In the genomic region with DNA sequence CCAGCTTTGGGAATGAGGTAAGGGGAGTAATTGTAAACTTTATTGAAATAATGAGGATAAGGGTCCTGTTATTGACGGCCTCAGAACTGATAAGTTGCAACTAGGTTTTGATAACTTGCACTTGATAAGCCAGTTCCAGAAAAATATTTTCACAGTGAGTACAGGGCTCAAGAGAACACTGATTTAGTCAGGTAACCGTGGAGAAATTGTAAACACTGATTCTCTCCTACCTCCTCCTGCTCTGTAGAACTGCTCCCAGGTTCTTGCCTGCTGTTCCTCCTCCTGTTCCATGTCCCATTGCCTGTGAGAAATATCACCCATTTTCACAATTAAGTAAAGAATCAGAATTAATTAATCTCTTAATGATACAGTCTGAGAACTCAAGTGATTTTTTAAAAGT, we compare ENCODE assay signal across 22 cellular contexts. TPM values are rescaled to one million over a fixed set of nuclear protein-coding genes. Genes with fewer than 3 reads are reported as not detected.
DNase-seq lines count a peak whose midpoint lies in the region; ATAC-seq and TF ChIP-seq lines count a peak whose summit lies in the region.
"Had no signal": no experiment of that assay in that cellular context is flagged by ENCODE, and none has a peak within 500 bp of the region (broad histone marks: within the 10 kb centered on the region; RNA-seq: fewer than 3 reads in every experiment).

No MANE protein-coding gene starts in this region.

- H2BK120ac ChIP-seq in mesendoderm (ENCODE audit: low read depth, low read length): no peak overlapping the region

- no peaks in the 10 kb centered on the region for H3F3A ChIP-seq in smooth muscle cell (ENCODE audit: low read depth)

- H2AFZ ChIP-seq in smooth muscle cell (ENCODE audit: low read depth): no peak overlapping the region

- no peak overlapping the region for H4K8ac ChIP-seq in mesendoderm (ENCODE audit: low read depth, low read length)

- H3K4me3 ChIP-seq in left ventricle myocardium inferior (no peak overlapping the region), mesendoderm (ENCODE audit: low read length) (no peak overlapping the region), retinal pigment epithelial cell (ENCODE audit: low read length) (no peak overlapping the region), smooth muscle cell (no peak overlapping the region)
- H3K4me3 ChIP-seq: A549; BLaER1 treated with 17β-estradiol and CSF1 and Interleukin-3, amounts not matched to agents 10 nM and 100 nM; HAP-1 had no signal

- no peak overlapping the region for H3K9ac ChIP-seq in mesendoderm (ENCODE audit: low read length)
- H3K9ac ChIP-seq in smooth muscle cell (ENCODE audit: low read depth): no peak overlapping the region
- H3K9ac ChIP-seq: BLaER1 treated with 17β-estradiol and CSF1 and Interleukin-3, amounts not matched to agents 10 nM and 100 nM had no signal

- H2BK5ac ChIP-seq in mesendoderm (ENCODE audit: low read length): no peak overlapping the region

- H3K56ac ChIP-seq in mesendoderm (ENCODE audit: low read length): no peak overlapping the region

- H4K20me1 ChIP-seq in smooth muscle cell (ENCODE audit: low read depth): no peaks in the 10 kb centered on the region
- H4K20me1 ChIP-seq: BLaER1 treated with 17β-estradiol and CSF1 and Interleukin-3, amounts not matched to agents 10 nM and 100 nM had no signal

- no peak overlapping the region for H3K18ac ChIP-seq in mesendoderm (ENCODE audit: low read length)

- peak; percentile 58 for DNase-seq in DMS53 (lab: John Stamatoyannopoulos, UW)
- no peak for DNase-seq in DMS53 treated with DMSO at 0.1 percent for 48 hours (lab: John Stamatoyannopoulos, UW; ENCODE audit: unreplicated experiment)
- DNase-seq in Right ventricle myocardium inferior (ENCODE audit: missing footprints): no peak
- DNase-seq in left ventricle myocardium inferior: no peak
- DNase-seq in mesendoderm: peak; percentile 21
- DNase-seq in retinal pigment epithelial cell (ENCODE audit: low read depth): peak; percentile 11
- no peak for DNase-seq in smooth muscle cell (lab: John Stamatoyannopoulos, UW; ENCODE audit: unreplicated experiment)
- no peak for DNase-seq in epidermal melanocyte (ENCODE audit: insufficient read length, low spot score)
- DNase-seq: ACHN; AML-193; BE2C; CD4-positive, alpha-beta T cell; CD8-positive, alpha-beta memory T cell; DMS 273 treated with DMSO at 0.1 percent for 48 hours; DND-41; GOT3; HFFc6 had no signal

- intact Hi-C loops in Right ventricle myocardium inferior (cut with DNase I): no loop called here
- intact Hi-C loops in left ventricle myocardium inferior (cut with micrococcal nuclease): no loop called here

- H3K9me3 ChIP-seq in left ventricle myocardium inferior (replicated peaks) (no peaks in the 10 kb centered on the region), smooth muscle cell (replicated peaks; ENCODE audit: low read depth) (no peaks in the 10 kb centered on the region)
- H3K9me3 ChIP-seq: A549; BE2C; BLaER1 treated with 17β-estradiol and CSF1 and Interleukin-3, amounts not matched to agents 10 nM and 100 nM; HAP-1 had no signal

- H3K36me3 ChIP-seq in left ventricle myocardium inferior (no peaks in the 10 kb centered on the region), mesendoderm (ENCODE audit: control insufficient read depth, insufficient read depth, low read length) (no peaks in the 10 kb centered on the region), smooth muscle cell (ENCODE audit: low read depth) (no peaks in the 10 kb centered on the region)
- H3K36me3 ChIP-seq: BE2C; BLaER1 treated with 17β-estradiol and CSF1 and Interleukin-3, amounts not matched to agents 10 nM and 100 nM; HAP-1 had no signal

- no peak overlapping the region for H3K4ac ChIP-seq in mesendoderm (ENCODE audit: low read depth, low read length)

- ATAC-seq in Right ventricle myocardium inferior: peak; percentile 28
- ATAC-seq: A549 had no signal

- H3K79me1 ChIP-seq in mesendoderm (ENCODE audit: low read length): no peaks in the 10 kb centered on the region

- H3K23ac ChIP-seq in mesendoderm (ENCODE audit: low read length): no peak overlapping the region

- H2AK5ac ChIP-seq in mesendoderm (ENCODE audit: low read length): no peak overlapping the region

- no peak overlapping the region for H3K27ac ChIP-seq in left ventricle myocardium inferior (replicated peaks)
- H3K27ac ChIP-seq in mesendoderm (ENCODE audit: low read depth, low read length): no peak overlapping the region
- no peak overlapping the region for H3K27ac ChIP-seq in smooth muscle cell (ENCODE audit: low read depth)
- H3K27ac ChIP-seq: 22Rv1; A549; BLaER1 treated with 17β-estradiol and CSF1 and Interleukin-3, amounts not matched to agents 10 nM and 100 nM had no signal

- TF ChIP-seq CTCF in left ventricle myocardium inferior (IDR thresholded peaks at IDR 0.05; ENCODE audit: borderline replicate concordance) (no peak), retinal pigment epithelial cell (conservative IDR thresholded peaks at IDR 0.05; ENCODE audit: low read depth, low read length) (no peak), smooth muscle cell (IDR thresholded peaks at IDR 0.05; ENCODE audit: borderline replicate concordance, insufficient read depth, poor library complexity, severe bottlenecking) (no peak)

- no peak overlapping the region for H4K5ac ChIP-seq in mesendoderm (ENCODE audit: low read length)

- H3K27me3 ChIP-seq in left ventricle myocardium inferior (ENCODE audit: low read depth): no peaks in the 10 kb centered on the region
- no peaks in the 10 kb centered on the region for H3K27me3 ChIP-seq in mesendoderm (ENCODE audit: insufficient read depth, low read length, poor library complexity)
- H3K27me3 ChIP-seq in smooth muscle cell (ENCODE audit: low read depth): no peaks in the 10 kb centered on the region
- H3K27me3 ChIP-seq: BE2C; BLaER1 treated with 17β-estradiol and CSF1 and Interleukin-3, amounts not matched to agents 10 nM and 100 nM had no signal

- no CpG with 5 or more reads among the region's 2 CpGs for whole genome bisulfite sequencing in mesendoderm (ENCODE audit: extremely low coverage, insufficient coverage, low lambda C conversion rate)
- 82% methylated on average over 2 of the region's 2 CpGs for WGBS in smooth muscle cell (ENCODE audit: low lambda C conversion rate)

- H3K4me1 ChIP-seq in left ventricle myocardium inferior (peaks cover 7% of the 10 kb centered on the region), mesendoderm (ENCODE audit: control insufficient read depth, low read depth, low read length) (no peaks in the 10 kb centered on the region), smooth muscle cell (ENCODE audit: low read depth) (peaks cover 8% of the 10 kb centered on the region)
- H3K4me1 ChIP-seq: A549; BE2C; BLaER1 treated with 17β-estradiol and CSF1 and Interleukin-3, amounts not matched to agents 10 nM and 100 nM; HAP-1 had no signal

- H3K79me2 ChIP-seq in mesendoderm (ENCODE audit: control insufficient read depth, insufficient read depth, low read length) (no peaks in the 10 kb centered on the region), smooth muscle cell (ENCODE audit: low read depth) (no peaks in the 10 kb centered on the region)

- H3K4me2 ChIP-seq in mesendoderm (ENCODE audit: low read length) (no peak overlapping the region), smooth muscle cell (no peak overlapping the region)
- H3K4me2 ChIP-seq: A549; BLaER1 treated with 17β-estradiol and CSF1 and Interleukin-3, amounts not matched to agents 10 nM and 100 nM had no signal

- no peak overlapping the region for H2BK15ac ChIP-seq in mesendoderm (replicated peaks; ENCODE audit: low read depth)

RNA-seq across cellular contexts. Expression of a gene that starts 55.0 kb away (rescaled TPM):
- 5.4 TPM for total RNA-seq in Right ventricle myocardium inferior
- total RNA-seq in left ventricle myocardium inferior: 4.5 TPM
- polyA plus RNA-seq in mesendoderm (2013, experiment 1 of 2): 0.34 TPM
- 0.31 TPM for polyA plus RNA-seq in mesendoderm (2013, experiment 2 of 2)
- 0.18 and 0.72 TPM in 2 replicates for total RNA-seq in smooth muscle cell
- polyA plus RNA-seq in smooth muscle cell: 0.08 and 0.64 TPM in 2 replicates
- total RNA-seq: CD4-positive, alpha-beta T cell; CD8-positive, alpha-beta memory T cell; HFFc6 had no signal
- polyA plus RNA-seq: CD14-positive monocyte had no signal

Comparison
In these comparisons a context has a peak if more than half of its experiments do, and no peak if none do; other contexts are left out.
1. DNase-seq: peak in DMS53 (single experiment), mesendoderm (single experiment) and retinal pigment epithelial cell (single experiment); none in DMS53 treated with DMSO at 0.1 percent for 48 hours (single experiment), Right ventricle myocardium inferior (single experiment), left ventricle myocardium inferior (single experiment), smooth muscle cell (single experiment) and epidermal melanocyte (single experiment).